ENCODE assay signal across 28 cellular contexts in genomic region chr6:138956244-138956924, GRCh38. TPM values are rescaled to one million over a fixed set of nuclear protein-coding genes. Genes with fewer than 3 reads are reported as not detected.
DNase-seq lines count a peak whose midpoint lies in the region; ATAC-seq, FAIRE-seq and TF ChIP-seq lines count a peak whose summit lies in the region.
"Had no signal": no experiment of that assay in that cellular context is flagged by ENCODE, and none has a peak within 500 bp of the region (broad histone marks: within the 10 kb centered on the region; RNA-seq: fewer than 3 reads in every experiment).

No MANE protein-coding gene starts in this region.

- H3K4me3 ChIP-seq in CD8-positive, alpha-beta memory T cell (ENCODE audit: low read length) = no peak overlapping the region
- H3K4me3 ChIP-seq in H1 (ENCODE audit: extremely low read depth in 1 of 4, insufficient read depth in 2 of 4, low read depth in 3 of 4, low read length in 4 of 4) = no peak overlapping the region
- no peak overlapping the region for H3K4me3 ChIP-seq in naive thymus-derived CD4-positive, alpha-beta T cell (ENCODE audit: low read length)
- H3K4me3 ChIP-seq in testis = no peak overlapping the region
- H3K4me3 ChIP-seq: breast epithelium, sigmoid colon, thoracic aorta had no signal

- H4K8ac ChIP-seq in H9 (replicated peaks; ENCODE audit: insufficient read length, low read depth, low read length) (no peak overlapping the region), H1 (ENCODE audit: extremely low read depth, insufficient read depth, low read length) (no peak overlapping the region)

- H2BK5ac ChIP-seq in H9 (ENCODE audit: insufficient read length, low read length) = no peak overlapping the region
- H2BK5ac ChIP-seq in H1 (ENCODE audit: low read depth, low read length) = no peak overlapping the region

- intact Hi-C loops in naive thymus-derived CD4-positive, alpha-beta T cell (cut with micrococcal nuclease) = no loop called here
- intact Hi-C loops in testis (cut with DNase I; ENCODE audit: low total_unique reads) = no loop called here

- no peak overlapping the region for H3K4ac ChIP-seq in H9 (ENCODE audit: low read depth, low read length)
- no peak overlapping the region for H3K4ac ChIP-seq in H1 (replicated peaks; ENCODE audit: insufficient read length, low read depth, low read length)

- H4K91ac ChIP-seq in H9 (ENCODE audit: insufficient read length, low read depth, low read length) (no peak overlapping the region), H1 (replicated peaks; ENCODE audit: insufficient read length, low read length) (no peak overlapping the region)

- H3K36me3 ChIP-seq in CD8-positive, alpha-beta memory T cell (ENCODE audit: insufficient read depth, low read length) = no peaks in the 10 kb centered on the region
- H3K36me3 ChIP-seq in H1 (ENCODE audit: control insufficient read depth in 2 of 4, insufficient read depth in 4 of 4, low read length in 3 of 4) (no peaks in the 10 kb centered on the region), testis (ENCODE audit: low read depth, missing control alignments) (no peaks in the 10 kb centered on the region)
- H3K36me3 ChIP-seq in naive thymus-derived CD4-positive, alpha-beta T cell (ENCODE audit: control insufficient read depth in 2 of 3, insufficient read depth in 3 of 3, low read length in 3 of 3) = no peaks in the 10 kb centered on the region
- H3K36me3 ChIP-seq: breast epithelium, sigmoid colon, thoracic aorta had no signal

- H2AFZ ChIP-seq in H9 (ENCODE audit: low read length) = no peak overlapping the region
- H2AFZ ChIP-seq in H1 (ENCODE audit: low read length) = no peak overlapping the region

- H3K9ac ChIP-seq in H9 (ENCODE audit: extremely low read depth, insufficient read length, low read length) (no peak overlapping the region), H1 (replicated peaks in 1 of 4; ENCODE audit: extremely low read depth in 1 of 4, low read depth in 3 of 4, low read length in 3 of 4) (no peak overlapping the region)

- POLR2A ChIA-PET in CD8-positive, alpha-beta memory T cell (lab: Charles Lee) = no interaction called here
- POLR2A ChIA-PET in H1 (lab: Charles Lee; ENCODE audit: partially characterized antibody) = no interaction called here
- POLR2A ChIA-PET in naive thymus-derived CD4-positive, alpha-beta T cell (lab: Charles Lee) = interaction anchor here (0.8 kb wide), 1 partner anchor 187 kb away, joined by 3 read pairs; no protein-coding TSS in a partner anchor

- no peak overlapping the region for H3K18ac ChIP-seq in H9 (ENCODE audit: insufficient read length, low read depth, low read length)
- H3K18ac ChIP-seq in H1 (ENCODE audit: extremely low read depth, low read length) = no peak overlapping the region

- H3K79me2 ChIP-seq in H9 (ENCODE audit: insufficient read depth, low read length) = peaks cover 9% of the 10 kb centered on the region; the same call in 1 of the 2 replicates
- H3K79me2 ChIP-seq in H1 (ENCODE audit: control insufficient read depth in 1 of 2, insufficient read depth in 2 of 2, low read length in 2 of 2) = peaks cover 0 to 99% of the 10 kb centered on the region in 2 experiments; a peak in 3 of 4 replicates

- H4K5ac ChIP-seq in H9 (ENCODE audit: insufficient read length, low read depth, low read length) (no peak overlapping the region), H1 (ENCODE audit: insufficient read length, low read depth, low read length) (no peak overlapping the region)

- no peak for TF ChIP-seq RAD21 in H1 (IDR thresholded peaks at IDR 0.05 in 1 of 2, conservative IDR thresholded peaks at IDR 0.05 in 1 of 2; ENCODE audit: low read depth in 2 of 2, low read length in 2 of 2)

- no peak for TF ChIP-seq EP300 in H1 (IDR thresholded peaks at IDR 0.05; ENCODE audit: borderline replicate concordance in 1 of 2, low read depth in 2 of 2, low read length in 2 of 2)

- H2BK20ac ChIP-seq in H9 (ENCODE audit: low read depth, low read length, poor library complexity, severe bottlenecking) = no peak overlapping the region
- no peak overlapping the region for H2BK20ac ChIP-seq in H1 (ENCODE audit: low read length)

- H3K4me3 Mint-ChIP-seq in CD8-positive, alpha-beta memory T cell = peak overlapping the region in 1 of 7 donors; percentile 1
- no peak overlapping the region for H3K4me3 Mint-ChIP-seq in H9
- H3K4me3 Mint-ChIP-seq in naive thymus-derived CD4-positive, alpha-beta T cell = peak overlapping the region in 4 of 10 donors; percentile 34 to 71 (median 50)
- H3K4me3 Mint-ChIP-seq: CD4-positive, alpha-beta T cell had no signal

- H2AK5ac ChIP-seq in H9 (ENCODE audit: insufficient read length, low read length) (no peak overlapping the region), H1 (ENCODE audit: low read depth, low read length) (no peak overlapping the region)

- peak; percentile 76 for FAIRE-seq in H1 (lab: Jason Lieb, UNC)
- FAIRE-seq: HTR-8/SVneo, urothelium cell line had no signal

- H3K27ac Mint-ChIP-seq in CD8-positive, alpha-beta memory T cell = peak overlapping the region in 5 of 8 donors; percentile 2 to 66 (median 39)
- peak overlapping the region in 2 of 3 experiments; percentile 37 to 51; a peak in 2 of 7 replicates for H3K27ac Mint-ChIP-seq in H9
- H3K27ac Mint-ChIP-seq in naive thymus-derived CD4-positive, alpha-beta T cell = peak overlapping the region in 6 of 9 donors; percentile 2 to 47 (median 16)
- H3K27ac Mint-ChIP-seq: activated CD4-positive, alpha-beta T cell treated with anti-CD3 and anti-CD28 coated beads, Interleukin-2, amount 10 ng/mL, durations not matched to agents 24 days and 14 days; CD4-positive, alpha-beta T cell; progenitor cell of endocrine pancreas had no signal

- peaks cover 0 to 4% (median 0%) of the 10 kb centered on the region in 3 donors for H3K36me3 Mint-ChIP-seq in CD8-positive, alpha-beta memory T cell
- H3K36me3 Mint-ChIP-seq in H9 (ENCODE audit: insufficient read depth in 1 of 3, low read depth in 3 of 3) = peaks cover 0 to 10% (median 0%) of the 10 kb centered on the region in 3 experiments; a peak in 1 of 7 replicates
- H3K36me3 Mint-ChIP-seq in naive thymus-derived CD4-positive, alpha-beta T cell = peaks cover 0 to 15% (median 5%) of the 10 kb centered on the region in 5 donors

- no peaks in the 10 kb centered on the region for H3K27me3 ChIP-seq in CD8-positive, alpha-beta memory T cell (ENCODE audit: insufficient read depth, low read length, poor library complexity, severe bottlenecking)
- H3K27me3 ChIP-seq in H9 (ENCODE audit: insufficient read depth, low read length) (no peaks in the 10 kb centered on the region), H1 (replicated peaks in 1 of 4; ENCODE audit: control insufficient read depth in 3 of 4, extremely low read depth in 1 of 4, insufficient read depth in 3 of 4, low read length in 3 of 4) (no peaks in the 10 kb centered on the region), testis (no peaks in the 10 kb centered on the region)
- no peaks in the 10 kb centered on the region for H3K27me3 ChIP-seq in naive thymus-derived CD4-positive, alpha-beta T cell (ENCODE audit: control insufficient read depth in 2 of 2, insufficient read depth in 2 of 2, low read length in 2 of 2)
- H3K27me3 ChIP-seq: breast epithelium, sigmoid colon had no signal

- H3K4me1 Mint-ChIP-seq in CD8-positive, alpha-beta memory T cell = peaks cover 73 to 93% (median 86%) of the 10 kb centered on the region in 3 donors
- H3K4me1 Mint-ChIP-seq in H9 = peaks cover 28 to 34% of the 10 kb centered on the region in 2 experiments
- peaks cover 47 to 90% (median 77%) of the 10 kb centered on the region in 7 donors for H3K4me1 Mint-ChIP-seq in naive thymus-derived CD4-positive, alpha-beta T cell

- TF ChIP-seq CTCF in H9 (conservative IDR thresholded peaks at IDR 0.05) (no peak), H1 (IDR thresholded peaks at IDR 0.05; ENCODE audit: control extremely low read depth in 1 of 3, insufficient read depth in 1 of 3, low read depth in 1 of 3, low read length in 3 of 3) (no peak), testis (IDR thresholded peaks at IDR 0.05) (no peak)

- H4K20me1 ChIP-seq in H9 (ENCODE audit: control insufficient read depth, insufficient read depth, insufficient read length) = no peaks in the 10 kb centered on the region
- H4K20me1 ChIP-seq in H1 (replicated peaks in 1 of 2; ENCODE audit: control insufficient read depth in 1 of 2, insufficient read depth in 2 of 2, low read length in 2 of 2) = peaks cover 5 to 7% of the 10 kb centered on the region in 2 experiments

- H3K79me1 ChIP-seq in H9 (ENCODE audit: insufficient read depth, low read depth, low read length, poor library complexity, severe bottlenecking) (peaks cover 2% of the 10 kb centered on the region), H1 (ENCODE audit: low read depth, low read length) (no peaks in the 10 kb centered on the region; the same call in 1 of the 2 replicates)

- no peak for DNase-seq in CD8-positive, alpha-beta memory T cell
- DNase-seq in H9 (no peak), H1 (ENCODE audit: low read depth in 1 of 2, low spot score in 2 of 2) (no peak), testis (no peak)
- no peak for DNase-seq in naive thymus-derived CD4-positive, alpha-beta T cell
- no peak for DNase-seq in NK-92 treated with Interleukin-12 subunit alpha and Interleukin-12 subunit beta, amount 100 ng/mL, for 24 hours (lab: John Stamatoyannopoulos, UW)
- DNase-seq: activated CD4-positive, alpha-beta T cell treated with anti-CD3 and anti-CD28 coated beads, Interleukin-2, amount 10 ng/mL, durations not matched to agents 24 days and 14 days; activated naive CD4-positive, alpha-beta T cell treated with Interleukin-2 at 50 U/mL for 16 hours; activated T-cell treated with anti-CD3 and anti-CD28 coated beads, Interleukin-2, amount 50 U/mL, for 1 hour; amygdala; CD4-positive, alpha-beta T cell; effector CD4-positive, alpha-beta T cell; H7; Karpas-422; kidney; NCI-H1694 treated with DMSO at 0.1 percent for 48 hours; NCI-H526; Right ventricle myocardium superior; sigmoid colon; stimulated activated naive CD4-positive, alpha-beta T cell; T-helper 9 cell had no signal

- H3K56ac ChIP-seq in H9 (ENCODE audit: insufficient read length, low read depth, low read length) (no peak overlapping the region), H1 (replicated peaks; ENCODE audit: insufficient read length, low read depth, low read length) (no peak overlapping the region)

- no CpG with 5 or more reads among the region's 3 CpGs for WGBS in H9 (ENCODE audit: extremely low coverage, insufficient read length, low lambda C conversion rate)
- 69% methylated on average over 3 of the region's 3 CpGs; no CpG with 5 or more reads in 1 of the 2 experiments for WGBS in H1 (ENCODE audit: extremely low coverage in 1 of 2, insufficient coverage in 1 of 2, insufficient read length in 1 of 2, insufficient replicate concordance in 2 of 2, low coverage in 1 of 2, low lambda C conversion rate in 2 of 2, missing lambda C conversion rate in 1 of 2), 2 experiments
- WGBS in testis, 2 donors = 67 to 68% methylated on average over 3 of the region's 3 CpGs

- no peak overlapping the region for H2BK12ac ChIP-seq in H9 (ENCODE audit: insufficient read length, low read depth, low read length)
- no peak overlapping the region for H2BK12ac ChIP-seq in H1 (ENCODE audit: low read depth, low read length)

- H3K9me3 Mint-ChIP-seq in CD8-positive, alpha-beta memory T cell = no peaks in the 10 kb centered on the region
- H3K9me3 Mint-ChIP-seq in H9 = no peaks in the 10 kb centered on the region
- peaks cover 0 to 5% (median 0%) of the 10 kb centered on the region in 11 donors for H3K9me3 Mint-ChIP-seq in naive thymus-derived CD4-positive, alpha-beta T cell
- H3K9me3 Mint-ChIP-seq: activated CD4-positive, alpha-beta T cell treated with anti-CD3 and anti-CD28 coated beads, Interleukin-2, amount 10 ng/mL, durations not matched to agents 24 days and 14 days; CD4-positive, alpha-beta T cell had no signal

- H3T11ph ChIP-seq in H9 (ENCODE audit: low read length) = no peak overlapping the region

- no peak overlapping the region for H2BK120ac ChIP-seq in H9 (ENCODE audit: low read depth, low read length, poor library complexity, severe bottlenecking)
- no peak overlapping the region for H2BK120ac ChIP-seq in H1 (replicated peaks; ENCODE audit: low read depth, low read length)

- TF ChIP-seq POLR2A in H1 (IDR thresholded peaks at IDR 0.05; ENCODE audit: control extremely low read depth in 1 of 2, low read depth in 2 of 2, low read length in 2 of 2) (no peak), testis (IDR thresholded peaks at IDR 0.05) (no peak)

- H3K23ac ChIP-seq in H9 (ENCODE audit: insufficient read length, low read depth, low read length) (no peak overlapping the region), H1 (ENCODE audit: insufficient read length) (no peak overlapping the region)

- no peak overlapping the region for H2BK15ac ChIP-seq in H9 (ENCODE audit: low read depth, low read length)
- no peak overlapping the region for H2BK15ac ChIP-seq in H1 (ENCODE audit: low read length)

- H3K23me2 ChIP-seq in H9 (ENCODE audit: insufficient read length, low read depth, low read length, poor library complexity, severe bottlenecking) (no peaks in the 10 kb centered on the region), H1 (ENCODE audit: low read depth, low read length) (no peaks in the 10 kb centered on the region)

- peaks cover 29% of the 10 kb centered on the region for H3K4me1 ChIP-seq in CD8-positive, alpha-beta memory T cell (ENCODE audit: insufficient read depth, low read length)
- no peaks in the 10 kb centered on the region; the same call in 1 of the 2 replicates for H3K4me1 ChIP-seq in H9 (ENCODE audit: insufficient read depth, low read length)
- H3K4me1 ChIP-seq in H1 (replicated peaks in 1 of 4; ENCODE audit: control insufficient read depth in 3 of 4, insufficient read depth in 4 of 4, low read length in 3 of 4) = peaks cover 0 to 4% (median 1%) of the 10 kb centered on the region in 4 experiments; a peak in 2 of 7 replicates
- H3K4me1 ChIP-seq in naive thymus-derived CD4-positive, alpha-beta T cell (ENCODE audit: control insufficient read depth in 2 of 2, insufficient read depth in 2 of 2, low read length in 2 of 2) = peaks cover 11 to 14% of the 10 kb centered on the region in 2 donors
- peaks cover 8% of the 10 kb centered on the region for H3K4me1 ChIP-seq in testis
- H3K4me1 ChIP-seq: breast epithelium had no signal

- H3K4me2 ChIP-seq in H9 (ENCODE audit: insufficient read depth, insufficient read length, low read length) (no peak overlapping the region), H1 (ENCODE audit: insufficient read depth in 1 of 2, low read depth in 2 of 2, low read length in 2 of 2) (no peak overlapping the region)

- H3K27ac ChIP-seq in CD8-positive, alpha-beta memory T cell (ENCODE audit: low read depth, low read length) = no peak overlapping the region
- H3K27ac ChIP-seq in H9 (ENCODE audit: insufficient read length, low read depth, low read length) = no peak overlapping the region
- no peak overlapping the region for H3K27ac ChIP-seq in H1 (ENCODE audit: low read depth, low read length)
- no peak overlapping the region for H3K27ac ChIP-seq in naive thymus-derived CD4-positive, alpha-beta T cell (ENCODE audit: low read depth, low read length)
- H3K27ac ChIP-seq in testis = peak overlapping the region in 1 of 2 donors; percentile 43
- H3K27ac ChIP-seq: thoracic aorta, VCaP had no signal

- CTCF ChIA-PET in CD8-positive, alpha-beta memory T cell (lab: Charles Lee) = interaction anchor here (1.0 kb wide), 1 partner anchor 31 kb away, joined by 3 read pairs; no protein-coding TSS in a partner anchor
- CTCF ChIA-PET in H1 (lab: Charles Lee; ENCODE audit: partially characterized antibody) = interaction anchor here (1.3 to 1.6 kb wide), 3 partner anchors 10 to 32 kb away, joined by 5 to 6 read pairs (median 6); partner anchors contain the start of gene REPS1
- CTCF ChIA-PET in naive thymus-derived CD4-positive, alpha-beta T cell (lab: Charles Lee) = interaction anchor here (1.3 kb wide), 1 partner anchor 31 kb away, joined by 3 read pairs; no protein-coding TSS in a partner anchor

- ATAC-seq in naive thymus-derived CD4-positive, alpha-beta T cell = no peak
- ATAC-seq in HG02973 (IDR thresholded peaks at IDR 0.05; ENCODE audit: unreplicated experiment) = no peak

- no peaks in the 10 kb centered on the region for H3K27me3 Mint-ChIP-seq in CD8-positive, alpha-beta memory T cell
- no peaks in the 10 kb centered on the region for H3K27me3 Mint-ChIP-seq in H9 (ENCODE audit: low read depth)
- H3K27me3 Mint-ChIP-seq in naive thymus-derived CD4-positive, alpha-beta T cell = no peaks in the 10 kb centered on the region
- H3K27me3 Mint-ChIP-seq: activated CD4-positive, alpha-beta T cell treated with anti-CD3 and anti-CD28 coated beads, Interleukin-2, amount 10 ng/mL, durations not matched to agents 24 days and 14 days; CD4-positive, alpha-beta T cell; progenitor cell of endocrine pancreas had no signal

- no peak overlapping the region for H3K14ac ChIP-seq in H9 (ENCODE audit: insufficient read depth, low read length)
- H3K14ac ChIP-seq in H1 (ENCODE audit: insufficient read length) = no peak overlapping the region

- no peaks in the 10 kb centered on the region for H3K9me3 ChIP-seq in CD8-positive, alpha-beta memory T cell (ENCODE audit: low read length)
- H3K9me3 ChIP-seq in H9 (ENCODE audit: control insufficient read depth, low read depth, low read length) (no peaks in the 10 kb centered on the region), H1 (ENCODE audit: insufficient read depth in 2 of 2, low read depth in 1 of 2, low read length in 1 of 2) (no peaks in the 10 kb centered on the region), testis (no peaks in the 10 kb centered on the region)
- H3K9me3 ChIP-seq in naive thymus-derived CD4-positive, alpha-beta T cell (ENCODE audit: control insufficient read depth in 2 of 3, low read length in 3 of 3) = no peaks in the 10 kb centered on the region
- H3K9me3 ChIP-seq: breast epithelium, sigmoid colon, thoracic aorta had no signal

RNA-seq across cellular contexts. Expression of gene REPS1, which starts 31.7 kb away (rescaled TPM):
- 10 to 100 TPM; 64.4 to 69.5 TPM for total RNA-seq in CD8-positive, alpha-beta memory T cell
- 37.3 TPM for polyA plus RNA-seq in CD8-positive, alpha-beta memory T cell
- 68.3 and 74.4 TPM in 2 replicates for total RNA-seq in H9 (2021)
- total RNA-seq in H1 (2021; fragmentation: NEBNext Ultra II Directional; extraction: Animal tissue kit (Norgen Biotek cat#: 25700)) = 65.7 and 68.9 TPM in 2 replicates
- 39.3 and 52.1 TPM in 2 replicates for polyA plus RNA-seq in H1 (2011; rRNA removed)
- 56.2 TPM for polyA plus RNA-seq in H1 (2011; cell fraction: cytosol; rRNA removed)
- polyA plus RNA-seq in H1 (2011; cell fraction: nucleus; rRNA removed) = 61.6 TPM
- 50.3 to 72.8 TPM (median 59.0 TPM) in 4 replicates for polyA plus RNA-seq in H1 (2012, experiment 1 of 2)
- 14.5 TPM for polyA plus RNA-seq in H1 (2012, experiment 2 of 2)
- 48.5 TPM for polyA plus RNA-seq in H1 (2013, experiment 1 of 2)
- 48.8 TPM for polyA plus RNA-seq in H1 (2013, experiment 2 of 2)
- 117 and 119 TPM in 2 replicates for polyA minus RNA-seq in H1 (2011; rRNA and poly(A)+ RNA removed)
- 59.6 TPM for polyA minus RNA-seq in H1 (2011; cell fraction: cytosol; rRNA and poly(A)+ RNA removed)
- 79.9 TPM for polyA minus RNA-seq in H1 (2011; cell fraction: nucleus; rRNA and poly(A)+ RNA removed)
- 10 to 100 TPM; 55.9 to 74.6 (median 69.7) TPM for total RNA-seq in naive thymus-derived CD4-positive, alpha-beta T cell
- 10 to 100 TPM; 24.7 to 48.2 TPM for polyA plus RNA-seq in naive thymus-derived CD4-positive, alpha-beta T cell
- 100 to 1,000 TPM; 160 to 170 TPM for total RNA-seq in testis
- 82.0 TPM for polyA plus RNA-seq in testis (ENCODE audit: insufficient read depth, low read depth, low replicate concordance)
